1 cellular context compared by ENCODE assay signal in genomic region chr20:15930324-15931305, GRCh38.
TF ChIP-seq lines count a peak whose summit lies in the region.

No MANE protein-coding gene starts in this region.

TF ChIP-seq in HCT116, 20 proteins besides CTCF, POLR2A, EP300 and RAD21 (continued from another document):
- TF ChIP-seq ATF3 (IDR thresholded peaks at IDR 0.05), result no peak
- no peak for TF ChIP-seq CBX3 (IDR thresholded peaks at IDR 0.05; ENCODE audit: low read depth)
- TF ChIP-seq ZFX (IDR thresholded peaks at IDR 0.05), result no peak
- TF ChIP-seq ZBTB33 (IDR thresholded peaks at IDR 0.05; ENCODE audit: extremely low read depth, insufficient replicate concordance, low read length), result no peak
- no peak for TF ChIP-seq CEBPB (IDR thresholded peaks at IDR 0.05; ENCODE audit: low read depth)
- no peak for TF ChIP-seq SIN3A (IDR thresholded peaks at IDR 0.05; ENCODE audit: low read depth)
